8 cellular contexts compared by ENCODE assay signal in the genomic region with DNA sequence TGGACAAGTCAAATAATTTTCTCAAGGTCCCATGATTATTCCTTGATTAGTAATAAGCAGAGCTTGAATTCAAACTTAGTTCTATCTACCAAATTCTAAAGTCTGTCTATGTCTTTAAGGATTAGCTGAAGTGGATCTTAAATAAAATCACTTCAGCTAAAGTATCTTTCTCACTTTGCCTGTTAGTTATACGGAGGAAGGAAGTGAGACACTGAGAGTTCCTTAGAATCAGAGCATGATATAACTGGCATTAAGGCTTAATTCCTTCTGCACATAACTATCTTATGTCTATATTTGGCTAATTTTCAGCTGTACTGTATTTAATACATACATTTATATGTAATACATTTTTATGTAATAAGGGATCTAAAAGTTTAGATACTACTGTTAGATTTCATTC.
"Had no signal": no experiment of that assay in that cellular context is flagged by ENCODE, and none has a peak within 500 bp of the region (broad histone marks: within the 10 kb centered on the region; RNA-seq: fewer than 3 reads in every experiment).

No MANE protein-coding gene starts in this region.

- ATAC-seq: GM23338, HepG2 had no signal

- FAIRE-seq: H1, H54, HepG2 had no signal

- H3K27ac ChIP-seq: HL-60 had no signal

- H3K4me3 ChIP-seq: GM23338 had no signal

- DNase-seq: H9, HCEC 1CT, KBM-7 had no signal
